ENCODE assay signal across 24 cellular contexts in the genomic region with DNA sequence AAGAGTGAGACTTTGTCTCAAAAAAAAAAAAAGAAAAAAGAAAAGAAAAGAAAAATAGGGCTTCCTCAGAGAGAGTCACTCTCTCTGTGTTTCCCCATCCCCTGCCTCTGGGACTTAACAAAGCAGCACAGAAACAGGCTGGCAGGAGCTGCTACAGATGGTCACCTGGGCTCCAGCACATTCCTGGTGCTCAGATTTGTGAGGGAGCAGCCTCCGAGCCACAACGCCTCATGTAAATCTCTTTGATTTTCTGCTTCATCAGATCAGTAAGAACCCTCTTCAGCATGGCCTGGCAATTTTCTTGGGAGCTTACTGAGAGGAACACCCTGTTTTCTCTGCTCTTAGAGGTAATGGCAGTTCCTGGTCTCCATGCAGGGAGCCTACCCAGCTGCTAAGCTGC. TPM values are rescaled to one million over a fixed set of nuclear protein-coding genes. Genes with fewer than 3 reads are reported as not detected.
"Had no signal": no experiment of that assay in that cellular context is flagged by ENCODE, and none has a peak within 500 bp of the region (broad histone marks: within the 10 kb centered on the region; RNA-seq: fewer than 3 reads in every experiment).

No MANE protein-coding gene starts in this region.

- ATAC-seq: activated CD8-positive, alpha-beta T cell treated with anti-CD3 and anti-CD28 coated beads for 36 hours; left lobe of liver; psoas muscle; right cardiac atrium had no signal

- H3K27me3 ChIP-seq: brain microvascular endothelial cell, transverse colon, uterus had no signal

- H3K4me3 ChIP-seq: coronary artery, lung, psoas muscle, transverse colon, uterus had no signal

- H3K36me3 ChIP-seq: brain microvascular endothelial cell, transverse colon, uterus had no signal

- H3K27ac ChIP-seq: brain microvascular endothelial cell, coronary artery, psoas muscle, transverse colon, uterus had no signal

- DNase-seq: activated CD4-positive, alpha-beta T cell treated with anti-CD3 and anti-CD28 coated beads for 48 hours; activated CD4-positive, CD25-positive, alpha-beta regulatory T cell; activated CD8-positive, alpha-beta T cell treated with anti-CD3 and anti-CD28 coated beads for 36 hours; activated naive CD4-positive, alpha-beta T cell treated with Interleukin-2 at 50 U/mL for 16 hours; activated naive CD8-positive, alpha-beta T cell treated with anti-CD3 and anti-CD28 coated beads, Interleukin-2, amount 10 ng/mL, durations not matched to agents 7 days and 5 days; activated T-cell treated with anti-CD3 and anti-CD28 coated beads, Interleukin-2, amount 50 U/mL, for 1 hour; amygdala; brain microvascular endothelial cell; central memory CD4-positive, alpha-beta T cell; erythroblast; foreskin melanocyte; glutamatergic neuron; psoas muscle; right cardiac atrium; stimulated activated CD4-positive, alpha-beta T cell treated with anti-CD3 and anti-CD28 coated beads, Interleukin-2, amount 100 ng/mL, for 24 hours; T-helper 9 cell; transverse colon; uterus had no signal

- H3K9me3 ChIP-seq: psoas muscle, transverse colon, uterus had no signal

RNA-seq across cellular contexts. Expression of gene LDHC, which starts 32.9 kb away (rescaled TPM):
- total RNA-seq: activated CD8-positive, alpha-beta T cell treated with anti-CD3 and anti-CD28 coated beads for 36 hours; activated naive CD8-positive, alpha-beta T cell treated with anti-CD3 and anti-CD28 coated beads, Interleukin-2, amount 10 ng/mL, durations not matched to agents 7 days and 5 days; activated T-helper 2 cell treated with anti-CD3 and anti-CD28 coated beads, Interferon-gamma antibody, Interleukin-2, Interleukin-4, amounts not matched to agents 10 μg/mL and 5 μg/mL and 100 μg/mL, durations not matched to agents 14 hours and 24 hours and 36 hours; left lobe of liver; lung; osteocyte; skeletal muscle tissue; transverse colon; uterus had no signal
